ENCODE assay signal across 1 cellular context in the genomic region with DNA sequence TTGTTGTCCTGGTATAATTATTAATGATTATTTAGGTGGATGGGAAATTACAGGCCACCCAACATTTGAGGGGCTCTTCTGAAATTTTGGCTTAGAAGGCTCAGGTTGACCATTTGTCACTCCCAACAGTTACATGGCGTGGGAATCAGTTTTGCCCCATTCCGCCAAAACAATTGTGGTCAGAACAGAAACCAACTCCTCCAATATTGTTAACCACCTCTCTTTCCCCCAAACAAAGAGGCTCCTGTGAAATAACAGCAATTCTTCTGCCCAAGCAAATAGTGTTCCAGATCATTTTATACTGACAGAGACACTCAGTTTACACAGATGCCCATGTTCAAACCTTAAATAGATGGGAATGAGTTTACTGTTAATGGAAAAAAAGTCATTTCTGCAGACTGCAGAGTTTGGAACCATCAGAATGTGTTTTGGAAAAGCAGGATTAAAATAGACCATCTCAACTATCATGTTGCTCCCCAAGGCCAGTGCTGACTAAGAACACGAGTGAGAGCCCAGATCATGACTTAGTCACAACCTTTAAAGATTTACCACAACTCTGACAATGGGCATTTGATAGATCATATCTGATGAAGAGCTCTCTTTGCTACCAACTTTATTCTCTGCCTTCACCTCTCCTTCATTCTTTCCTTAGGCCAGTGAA.
TF ChIP-seq lines count a peak whose summit lies in the region.

No MANE protein-coding gene starts in this region.

TF ChIP-seq in SK-N-SH, 30 proteins besides CTCF, POLR2A, EP300 and RAD21 (continued from another document):
- TF ChIP-seq, protein P1, sequence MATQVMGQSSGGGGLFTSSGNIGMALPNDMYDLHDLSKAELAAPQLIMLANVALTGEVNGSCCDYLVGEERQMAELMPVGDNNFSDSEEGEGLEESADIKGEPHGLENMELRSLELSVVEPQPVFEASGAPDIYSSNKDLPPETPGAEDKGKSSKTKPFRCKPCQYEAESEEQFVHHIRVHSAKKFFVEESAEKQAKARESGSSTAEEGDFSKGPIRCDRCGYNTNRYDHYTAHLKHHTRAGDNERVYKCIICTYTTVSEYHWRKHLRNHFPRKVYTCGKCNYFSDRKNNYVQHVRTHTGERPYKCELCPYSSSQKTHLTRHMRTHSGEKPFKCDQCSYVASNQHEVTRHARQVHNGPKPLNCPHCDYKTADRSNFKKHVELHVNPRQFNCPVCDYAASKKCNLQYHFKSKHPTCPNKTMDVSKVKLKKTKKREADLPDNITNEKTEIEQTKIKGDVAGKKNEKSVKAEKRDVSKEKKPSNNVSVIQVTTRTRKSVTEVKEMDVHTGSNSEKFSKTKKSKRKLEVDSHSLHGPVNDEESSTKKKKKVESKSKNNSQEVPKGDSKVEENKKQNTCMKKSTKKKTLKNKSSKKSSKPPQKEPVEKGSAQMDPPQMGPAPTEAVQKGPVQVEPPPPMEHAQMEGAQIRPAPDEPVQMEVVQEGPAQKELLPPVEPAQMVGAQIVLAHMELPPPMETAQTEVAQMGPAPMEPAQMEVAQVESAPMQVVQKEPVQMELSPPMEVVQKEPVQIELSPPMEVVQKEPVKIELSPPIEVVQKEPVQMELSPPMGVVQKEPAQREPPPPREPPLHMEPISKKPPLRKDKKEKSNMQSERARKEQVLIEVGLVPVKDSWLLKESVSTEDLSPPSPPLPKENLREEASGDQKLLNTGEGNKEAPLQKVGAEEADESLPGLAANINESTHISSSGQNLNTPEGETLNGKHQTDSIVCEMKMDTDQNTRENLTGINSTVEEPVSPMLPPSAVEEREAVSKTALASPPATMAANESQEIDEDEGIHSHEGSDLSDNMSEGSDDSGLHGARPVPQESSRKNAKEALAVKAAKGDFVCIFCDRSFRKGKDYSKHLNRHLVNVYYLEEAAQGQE (IDR thresholded peaks at IDR 0.05; ENCODE audit: low read depth, low read length): no peak
- TF ChIP-seq, protein P2, sequence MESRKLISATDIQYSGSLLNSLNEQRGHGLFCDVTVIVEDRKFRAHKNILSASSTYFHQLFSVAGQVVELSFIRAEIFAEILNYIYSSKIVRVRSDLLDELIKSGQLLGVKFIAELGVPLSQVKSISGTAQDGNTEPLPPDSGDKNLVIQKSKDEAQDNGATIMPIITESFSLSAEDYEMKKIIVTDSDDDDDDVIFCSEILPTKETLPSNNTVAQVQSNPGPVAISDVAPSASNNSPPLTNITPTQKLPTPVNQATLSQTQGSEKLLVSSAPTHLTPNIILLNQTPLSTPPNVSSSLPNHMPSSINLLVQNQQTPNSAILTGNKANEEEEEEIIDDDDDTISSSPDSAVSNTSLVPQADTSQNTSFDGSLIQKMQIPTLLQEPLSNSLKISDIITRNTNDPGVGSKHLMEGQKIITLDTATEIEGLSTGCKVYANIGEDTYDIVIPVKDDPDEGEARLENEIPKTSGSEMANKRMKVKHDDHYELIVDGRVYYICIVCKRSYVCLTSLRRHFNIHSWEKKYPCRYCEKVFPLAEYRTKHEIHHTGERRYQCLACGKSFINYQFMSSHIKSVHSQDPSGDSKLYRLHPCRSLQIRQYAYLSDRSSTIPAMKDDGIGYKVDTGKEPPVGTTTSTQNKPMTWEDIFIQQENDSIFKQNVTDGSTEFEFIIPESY (IDR thresholded peaks at IDR 0.05; ENCODE audit: borderline replicate concordance, low read depth): no peak
- TF ChIP-seq NFIC (IDR thresholded peaks at IDR 0.05; ENCODE audit: borderline replicate concordance) (peak; percentile 55; the same call in 1 of the 2 replicates), SMC3 (IDR thresholded peaks at IDR 0.05; ENCODE audit: low read depth, low read length) (no peak), FOXJ3 (CRISPR knock-in tag; IDR thresholded peaks at IDR 0.05) (no peak), YY1 (IDR thresholded peaks at IDR 0.05; ENCODE audit: low read depth) (no peak), JUND (IDR thresholded peaks at IDR 0.05) (peak; percentile 65), CHD2 (IDR thresholded peaks at IDR 0.05; ENCODE audit: low read length, partially characterized antibody) (no peak), FOSL2 (IDR thresholded peaks at IDR 0.05; ENCODE audit: borderline replicate concordance, low read depth) (peak; percentile 49; the same call in 1 of the 2 replicates), RXRA (IDR thresholded peaks at IDR 0.05; ENCODE audit: borderline replicate concordance, low read depth) (0 out of 2 replicates have a peak, but pooled peaks have one; percentile 20), TCF12 (IDR thresholded peaks at IDR 0.05) (peak; percentile 68), TAF1 (IDR thresholded peaks at IDR 0.05; ENCODE audit: borderline replicate concordance, low read depth, low read length) (no peak), MEF2A (IDR thresholded peaks at IDR 0.05; ENCODE audit: borderline replicate concordance, low read depth) (peak; percentile 64; the same call in 1 of the 2 replicates), ELF1 (IDR thresholded peaks at IDR 0.05) (no peak), TEAD4 (IDR thresholded peaks at IDR 0.05; ENCODE audit: borderline replicate concordance, insufficient read depth) (0 out of 2 replicates have a peak, but pooled peaks have one; percentile 9)
- TF ChIP-seq, protein P3, sequence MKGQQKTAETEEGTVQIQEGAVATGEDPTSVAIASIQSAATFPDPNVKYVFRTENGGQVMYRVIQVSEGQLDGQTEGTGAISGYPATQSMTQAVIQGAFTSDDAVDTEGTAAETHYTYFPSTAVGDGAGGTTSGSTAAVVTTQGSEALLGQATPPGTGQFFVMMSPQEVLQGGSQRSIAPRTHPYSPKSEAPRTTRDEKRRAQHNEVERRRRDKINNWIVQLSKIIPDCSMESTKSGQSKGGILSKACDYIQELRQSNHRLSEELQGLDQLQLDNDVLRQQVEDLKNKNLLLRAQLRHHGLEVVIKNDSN (IDR thresholded peaks at IDR 0.05; ENCODE audit: borderline replicate concordance, low read depth): no peak
- TF ChIP-seq, protein P4, sequence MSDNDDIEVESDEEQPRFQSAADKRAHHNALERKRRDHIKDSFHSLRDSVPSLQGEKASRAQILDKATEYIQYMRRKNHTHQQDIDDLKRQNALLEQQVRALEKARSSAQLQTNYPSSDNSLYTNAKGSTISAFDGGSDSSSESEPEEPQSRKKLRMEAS (IDR thresholded peaks at IDR 0.05; ENCODE audit: low read depth): peak; percentile 64; the same call in 1 of the 2 replicates
- TF ChIP-seq, protein P5, sequence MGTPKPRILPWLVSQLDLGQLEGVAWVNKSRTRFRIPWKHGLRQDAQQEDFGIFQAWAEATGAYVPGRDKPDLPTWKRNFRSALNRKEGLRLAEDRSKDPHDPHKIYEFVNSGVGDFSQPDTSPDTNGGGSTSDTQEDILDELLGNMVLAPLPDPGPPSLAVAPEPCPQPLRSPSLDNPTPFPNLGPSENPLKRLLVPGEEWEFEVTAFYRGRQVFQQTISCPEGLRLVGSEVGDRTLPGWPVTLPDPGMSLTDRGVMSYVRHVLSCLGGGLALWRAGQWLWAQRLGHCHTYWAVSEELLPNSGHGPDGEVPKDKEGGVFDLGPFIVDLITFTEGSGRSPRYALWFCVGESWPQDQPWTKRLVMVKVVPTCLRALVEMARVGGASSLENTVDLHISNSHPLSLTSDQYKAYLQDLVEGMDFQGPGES (IDR thresholded peaks at IDR 0.05; ENCODE audit: low read depth, low read length): no peak
- TF ChIP-seq, protein P6, sequence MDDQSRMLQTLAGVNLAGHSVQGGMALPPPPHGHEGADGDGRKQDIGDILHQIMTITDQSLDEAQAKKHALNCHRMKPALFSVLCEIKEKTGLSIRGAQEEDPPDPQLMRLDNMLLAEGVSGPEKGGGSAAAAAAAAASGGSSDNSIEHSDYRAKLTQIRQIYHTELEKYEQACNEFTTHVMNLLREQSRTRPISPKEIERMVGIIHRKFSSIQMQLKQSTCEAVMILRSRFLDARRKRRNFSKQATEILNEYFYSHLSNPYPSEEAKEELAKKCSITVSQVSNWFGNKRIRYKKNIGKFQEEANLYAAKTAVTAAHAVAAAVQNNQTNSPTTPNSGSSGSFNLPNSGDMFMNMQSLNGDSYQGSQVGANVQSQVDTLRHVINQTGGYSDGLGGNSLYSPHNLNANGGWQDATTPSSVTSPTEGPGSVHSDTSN (IDR thresholded peaks at IDR 0.05): peak; percentile 82
